In genomic region chr12:55926738-55927587, GRCh38 we compare ENCODE assay signal across 8 cellular contexts. TPM values are rescaled to one million over a fixed set of nuclear protein-coding genes. Genes with fewer than 3 reads are reported as not detected.
DNase-seq lines count a peak whose midpoint lies in the region; ATAC-seq lines count a peak whose summit lies in the region.

No MANE protein-coding gene starts in this region.

- peak overlapping the region; percentile 96 for H3K18ac ChIP-seq in mesendoderm (ENCODE audit: low read length)

- peak overlapping the region; percentile 71 for H3K23ac ChIP-seq in mesendoderm (ENCODE audit: low read length)

- H3K27me3 ChIP-seq in mesendoderm (ENCODE audit: insufficient read depth, low read length, poor library complexity) = no peaks in the 10 kb centered on the region

- no peak overlapping the region for H4K5ac ChIP-seq in mesendoderm (ENCODE audit: low read length)

- ATAC-seq in GM19468 (IDR thresholded peaks at IDR 0.05; ENCODE audit: extremely low read depth, unreplicated experiment) = peak; percentile 33
- ATAC-seq in effector memory CD8-positive, alpha-beta T cell (replicated peaks) = peak; percentile 57

- WGBS in mesendoderm (ENCODE audit: extremely low coverage, insufficient coverage, low lambda C conversion rate) = no CpG with 5 or more reads among the region's 42 CpGs

- peaks cover 37% of the 10 kb centered on the region for H3K79me2 ChIP-seq in mesendoderm (ENCODE audit: control insufficient read depth, insufficient read depth, low read length)

- peak overlapping the region; percentile 20 for H3K4me2 ChIP-seq in mesendoderm (ENCODE audit: low read length)

- H3K79me1 ChIP-seq in mesendoderm (ENCODE audit: low read length) = peaks cover 9% of the 10 kb centered on the region

- peak; percentile 84 for DNase-seq in COLO668 (lab: John Stamatoyannopoulos, UW; ENCODE audit: unreplicated experiment)
- peak; percentile 95 for DNase-seq in HT1080 (ENCODE audit: low read depth)
- DNase-seq in NK-92 treated with Interleukin-12 subunit alpha and Interleukin-12 subunit beta, amount 100 ng/mL, for 24 hours (lab: John Stamatoyannopoulos, UW) = peak; percentile 84
- peak; percentile 76 to 78 for DNase-seq in activated CD8-positive, alpha-beta memory T cell treated with anti-CD3 and anti-CD28 coated beads for 4 hours (ENCODE audit: low read depth in 2 of 2)
- peak; percentile 71 to 81 (median 75) for DNase-seq in effector memory CD8-positive, alpha-beta T cell
- DNase-seq in mesendoderm = peak; percentile 97
- DNase-seq in stimulated activated CD8-positive, alpha-beta memory T cell treated with anti-CD3 and anti-CD28 coated beads, Interleukin-12 subunit alpha, Interleukin-12 subunit beta, amount 100 ng/mL, for 4 hours (ENCODE audit: low read depth) = peak; percentile 85

- H2BK5ac ChIP-seq in mesendoderm (ENCODE audit: low read length) = peak overlapping the region; percentile 97

- peak overlapping the region; percentile 73 for H2BK120ac ChIP-seq in mesendoderm (ENCODE audit: low read depth, low read length)

- H2AK5ac ChIP-seq in mesendoderm (ENCODE audit: low read length) = peak overlapping the region; percentile 24

- peak overlapping the region; percentile 99 for H3K4me3 Mint-ChIP-seq in effector memory CD8-positive, alpha-beta T cell

- H3K56ac ChIP-seq in mesendoderm (ENCODE audit: low read length) = peak overlapping the region; percentile 97

- H3K27me3 Mint-ChIP-seq in effector memory CD8-positive, alpha-beta T cell = no peaks in the 10 kb centered on the region

- H3K9ac ChIP-seq in mesendoderm (ENCODE audit: low read length) = peak overlapping the region; percentile 75

- peak overlapping the region; percentile 78 for H3K4me3 ChIP-seq in mesendoderm (ENCODE audit: low read length)

- peak overlapping the region; percentile 92 for H4K8ac ChIP-seq in mesendoderm (ENCODE audit: low read depth, low read length)

- peaks cover 6% of the 10 kb centered on the region for H3K4me1 ChIP-seq in mesendoderm (ENCODE audit: control insufficient read depth, low read depth, low read length)

- H3K4ac ChIP-seq in mesendoderm (ENCODE audit: low read depth, low read length) = peak overlapping the region; percentile 89

- peaks cover 50 to 69% of the 10 kb centered on the region in 2 donors for H3K4me1 Mint-ChIP-seq in effector memory CD8-positive, alpha-beta T cell (ENCODE audit: low read depth in 2 of 2)

- H3K27ac Mint-ChIP-seq in effector memory CD8-positive, alpha-beta T cell = peak overlapping the region; percentile 97 to 98

- peak overlapping the region; percentile 96 for H3K27ac ChIP-seq in mesendoderm (ENCODE audit: low read depth, low read length)

- peaks cover 2% of the 10 kb centered on the region for H3K36me3 ChIP-seq in mesendoderm (ENCODE audit: control insufficient read depth, insufficient read depth, low read length)

- H3K36me3 Mint-ChIP-seq in effector memory CD8-positive, alpha-beta T cell (ENCODE audit: insufficient read depth) = peaks cover 45% of the 10 kb centered on the region

- H2BK15ac ChIP-seq in mesendoderm (replicated peaks; ENCODE audit: low read depth) = no peak overlapping the region

- H3K9me3 Mint-ChIP-seq in effector memory CD8-positive, alpha-beta T cell = no peaks in the 10 kb centered on the region

RNA-seq across cellular contexts. Expression of gene PYM1, which starts 0.7 kb away (rescaled TPM):
- 37.0 and 38.0 TPM in 2 replicates for total RNA-seq in HT1080 (2014; rRNA removed; shearing (Covaris generic))
- polyA plus RNA-seq in HT1080 (2015; cell fraction: cytosol; rRNA removed) = 24.6 and 30.9 TPM in 2 replicates
- 13.7 and 15.5 TPM in 2 replicates for polyA plus RNA-seq in HT1080 (2015; cell fraction: nucleus; rRNA removed)
- 54.0 TPM for polyA plus RNA-seq in mesendoderm (2013, experiment 1 of 2)
- 55.1 TPM for polyA plus RNA-seq in mesendoderm (2013, experiment 2 of 2)

RNA-seq across cellular contexts. Expression of gene DGKA, which starts 4.0 kb away (rescaled TPM):
- 49.6 and 56.6 TPM in 2 replicates for total RNA-seq in HT1080 (2014; rRNA removed; shearing (Covaris generic))
- 67.0 and 77.7 TPM in 2 replicates for polyA plus RNA-seq in HT1080 (2015; cell fraction: cytosol; rRNA removed)
- 287 and 326 TPM in 2 replicates for polyA plus RNA-seq in HT1080 (2015; cell fraction: nucleus; rRNA removed)
- 8.6 TPM for polyA plus RNA-seq in mesendoderm (2013, experiment 1 of 2)
- 9.8 TPM for polyA plus RNA-seq in mesendoderm (2013, experiment 2 of 2)

RNA-seq across cellular contexts. Expression of gene PMEL, which starts 38.9 kb away (rescaled TPM):
- 1.1 and 3.3 TPM in 2 replicates for total RNA-seq in HT1080 (2014; rRNA removed; shearing (Covaris generic))
- polyA plus RNA-seq in HT1080 (2015; cell fraction: cytosol; rRNA removed) = 1.6 and 2.1 TPM in 2 replicates
- 1.7 and 2.3 TPM in 2 replicates for polyA plus RNA-seq in HT1080 (2015; cell fraction: nucleus; rRNA removed)
- polyA plus RNA-seq in mesendoderm (2013, experiment 1 of 2) = 24.6 TPM
- 23.0 TPM for polyA plus RNA-seq in mesendoderm (2013, experiment 2 of 2)

RNA-seq across cellular contexts. Expression of gene CDK2, which starts 39.7 kb away (rescaled TPM):
- total RNA-seq in HT1080 (2014; rRNA removed; shearing (Covaris generic)) = 76.5 and 97.2 TPM in 2 replicates
- polyA plus RNA-seq in HT1080 (2015; cell fraction: cytosol; rRNA removed) = 63.9 and 64.6 TPM in 2 replicates
- 83.9 and 92.5 TPM in 2 replicates for polyA plus RNA-seq in HT1080 (2015; cell fraction: nucleus; rRNA removed)
- 49.3 TPM for polyA plus RNA-seq in mesendoderm (2013, experiment 1 of 2)
- 50.6 TPM for polyA plus RNA-seq in mesendoderm (2013, experiment 2 of 2)

RNA-seq across cellular contexts. Expression of gene RAB5B, which starts 46.9 kb away (rescaled TPM):
- 25.8 and 34.4 TPM in 2 replicates for total RNA-seq in HT1080 (2014; rRNA removed; shearing (Covaris generic))
- polyA plus RNA-seq in HT1080 (2015; cell fraction: cytosol; rRNA removed) = 56.4 and 63.0 TPM in 2 replicates
- 53.4 and 56.7 TPM in 2 replicates for polyA plus RNA-seq in HT1080 (2015; cell fraction: nucleus; rRNA removed)
- 44.4 TPM for polyA plus RNA-seq in mesendoderm (2013, experiment 1 of 2)
- polyA plus RNA-seq in mesendoderm (2013, experiment 2 of 2) = 44.6 TPM

Comparison
In these comparisons a context has a peak if more than half of its experiments do, and no peak if none do; other contexts are left out.
1. Peak in every context shown above with its lines: DNase-seq, ATAC-seq, H3K4me3 ChIP-seq and H3K27ac ChIP-seq.